ENCODE assay signal across 8 cellular contexts in the genomic region with DNA sequence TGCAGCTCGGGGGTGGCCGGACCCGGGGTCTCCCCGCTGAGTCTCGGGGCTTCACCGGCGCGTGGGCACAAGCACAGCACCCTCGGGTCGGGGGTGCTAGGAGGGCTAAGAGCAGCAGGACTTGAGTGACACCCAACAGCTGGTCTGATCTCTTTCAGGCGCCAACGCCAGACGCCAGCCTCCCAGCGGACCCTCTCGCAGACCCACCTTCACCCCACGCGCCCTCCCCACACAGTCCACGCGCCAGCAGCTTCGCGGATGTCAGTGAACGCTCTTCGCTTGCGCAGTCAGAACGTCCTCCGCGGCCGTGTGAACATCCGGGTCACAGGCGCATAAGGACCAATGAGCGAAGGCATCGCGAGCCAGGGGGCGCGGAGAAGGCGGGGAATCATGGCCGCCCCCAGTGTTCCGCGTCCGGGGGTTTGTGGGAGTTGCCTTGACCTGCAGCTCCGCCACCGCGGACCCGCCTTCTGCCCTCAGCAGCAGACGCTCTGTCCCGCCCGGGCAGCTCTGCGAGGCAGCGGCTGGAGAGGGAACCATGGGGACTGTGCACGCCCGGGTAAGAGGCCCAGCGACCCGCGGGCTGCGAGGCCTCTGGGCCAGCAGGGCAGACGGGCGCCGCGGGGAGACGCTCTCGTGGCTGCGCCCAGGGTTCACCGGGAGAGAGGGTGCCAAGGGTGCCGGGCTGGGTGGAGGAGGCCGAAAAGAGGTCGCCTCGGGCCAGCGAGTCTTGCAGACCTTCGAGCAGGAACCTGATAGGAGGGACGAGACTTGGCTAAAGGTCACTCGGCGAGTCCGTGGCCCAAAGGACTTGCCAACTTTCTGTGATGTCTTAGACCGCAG. TPM values are rescaled to one million over a fixed set of nuclear protein-coding genes. Genes with fewer than 3 reads are reported as not detected.
DNase-seq lines count a peak whose midpoint lies in the region; ATAC-seq and TF ChIP-seq lines count a peak whose summit lies in the region.

A gene (plus strand): TSS at position 403 of the 843 bp plus-strand sequence. CDS start 136 bp downstream, at position 539.

- H3K4me3 ChIP-seq in kidney epithelial cell (ENCODE audit: low read depth, low read length): peak within 1 kb of the TSS; percentile 99

- H3K36me3 Mint-ChIP-seq in chondrocyte (ENCODE audit: low read depth): no peaks in the 10 kb centered on the region

- H3K27me3 Mint-ChIP-seq in chondrocyte (ENCODE audit: low read depth): no peaks in the 10 kb centered on the region

- in situ Hi-C loops in GM18951 (cut with MboI; ENCODE audit: low sequenced_read_pairs, unreplicated experiment): no loop called here

- peaks cover 31% of the 10 kb centered on the region for H3K4me1 Mint-ChIP-seq in chondrocyte (ENCODE audit: low read depth)

- peak within 1 kb of the TSS; percentile 94 for H3K27ac Mint-ChIP-seq in chondrocyte (ENCODE audit: unreplicated experiment)

- TF ChIP-seq POLR2A in GM18951 (IDR thresholded peaks at IDR 0.05; ENCODE audit: extremely low read depth, insufficient read depth, insufficient read length): peak; percentile 95

- peak; percentile 72 for DNase-seq in AG09319 (ENCODE audit: extremely low read depth, low read depth)
- DNase-seq in NCI-H446 treated with DMSO at 0.1 percent for 48 hours (lab: John Stamatoyannopoulos, UW): peak; percentile 79
- peak; percentile 77 to 85 for DNase-seq in activated CD4-positive, alpha-beta T cell treated with anti-CD3 and anti-CD28 coated beads for 24 hours (ENCODE audit: low read depth in 2 of 2)
- peak; percentile 94 for DNase-seq in chondrocyte (ENCODE audit: low spot score)
- peak; percentile 61 for DNase-seq in kidney epithelial cell (ENCODE audit: low read depth)
- DNase-seq in stimulated activated CD4-positive, alpha-beta T cell treated with anti-CD3 and anti-CD28 coated beads, Interleukin-15, amount 100 ng/mL, for 48 hours (ENCODE audit: low read depth in 2 of 2): peak; percentile 79 to 86

- no peaks in the 10 kb centered on the region for H3K27me3 ChIP-seq in kidney epithelial cell (ENCODE audit: control insufficient read depth, insufficient read depth, low read length)

- H3K9me3 Mint-ChIP-seq in chondrocyte (ENCODE audit: low read depth): no peaks in the 10 kb centered on the region

- ATAC-seq in HG03280 (IDR thresholded peaks at IDR 0.05; ENCODE audit: unreplicated experiment): peak; percentile 92

- H3K36me3 ChIP-seq in kidney epithelial cell (ENCODE audit: control insufficient read depth, insufficient read depth, low read length): no peaks in the 10 kb centered on the region

- H3K4me3 Mint-ChIP-seq in chondrocyte (ENCODE audit: unreplicated experiment): peak within 1 kb of the TSS; percentile 90

- no peak; the same call in 1 of the 2 replicates for TF ChIP-seq CTCF in AG09319 (IDR thresholded peaks at IDR 0.05; ENCODE audit: low read depth, low read length)
- TF ChIP-seq CTCF in chondrocyte (IDR thresholded peaks at IDR 0.05): peak; percentile 47
- TF ChIP-seq CTCF in kidney epithelial cell (IDR thresholded peaks at IDR 0.05; ENCODE audit: insufficient read depth, low read length, poor library complexity, severe bottlenecking): no peak

RNA-seq across cellular contexts. Expression of the gene that starts here (rescaled TPM):
- total RNA-seq in chondrocyte (31.1 to 42.7 TPM (median 34.2 TPM) in 3 replicates), kidney epithelial cell (36.6 and 41.4 TPM in 2 replicates)

Comparison
In these comparisons a context has a peak if more than half of its experiments do, and no peak if none do; other contexts are left out.
1. Peak in every context shown above with its lines: DNase-seq, ATAC-seq and H3K4me3 ChIP-seq.